ENCODE assay signal across 1 cellular context in genomic region chr17:63445571-63446217, GRCh38.
TF ChIP-seq lines count a peak whose summit lies in the region.

No MANE protein-coding gene starts in this region.

TF ChIP-seq in K562, 482 proteins besides CTCF, POLR2A, EP300 and RAD21 (continued from another document and continues in another):
- TF ChIP-seq, protein P1, sequence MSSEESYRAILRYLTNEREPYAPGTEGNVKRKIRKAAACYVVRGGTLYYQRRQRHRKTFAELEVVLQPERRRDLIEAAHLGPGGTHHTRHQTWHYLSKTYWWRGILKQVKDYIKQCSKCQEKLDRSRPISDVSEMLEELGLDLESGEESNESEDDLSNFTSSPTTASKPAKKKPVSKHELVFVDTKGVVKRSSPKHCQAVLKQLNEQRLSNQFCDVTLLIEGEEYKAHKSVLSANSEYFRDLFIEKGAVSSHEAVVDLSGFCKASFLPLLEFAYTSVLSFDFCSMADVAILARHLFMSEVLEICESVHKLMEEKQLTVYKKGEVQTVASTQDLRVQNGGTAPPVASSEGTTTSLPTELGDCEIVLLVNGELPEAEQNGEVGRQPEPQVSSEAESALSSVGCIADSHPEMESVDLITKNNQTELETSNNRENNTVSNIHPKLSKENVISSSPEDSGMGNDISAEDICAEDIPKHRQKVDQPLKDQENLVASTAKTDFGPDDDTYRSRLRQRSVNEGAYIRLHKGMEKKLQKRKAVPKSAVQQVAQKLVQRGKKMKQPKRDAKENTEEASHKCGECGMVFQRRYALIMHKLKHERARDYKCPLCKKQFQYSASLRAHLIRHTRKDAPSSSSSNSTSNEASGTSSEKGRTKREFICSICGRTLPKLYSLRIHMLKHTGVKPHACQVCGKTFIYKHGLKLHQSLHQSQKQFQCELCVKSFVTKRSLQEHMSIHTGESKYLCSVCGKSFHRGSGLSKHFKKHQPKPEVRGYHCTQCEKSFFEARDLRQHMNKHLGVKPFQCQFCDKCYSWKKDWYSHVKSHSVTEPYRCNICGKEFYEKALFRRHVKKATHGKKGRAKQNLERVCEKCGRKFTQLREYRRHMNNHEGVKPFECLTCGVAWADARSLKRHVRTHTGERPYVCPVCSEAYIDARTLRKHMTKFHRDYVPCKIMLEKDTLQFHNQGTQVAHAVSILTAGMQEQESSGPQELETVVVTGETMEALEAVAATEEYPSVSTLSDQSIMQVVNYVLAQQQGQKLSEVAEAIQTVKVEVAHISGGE (CRISPR knock-in tag; IDR thresholded peaks at IDR 0.05) = peak in 1 of 3 experiments; percentile 49; a peak in 1 of 6 replicates
- TF ChIP-seq BRCA1 (IDR thresholded peaks at IDR 0.05) (no peak), BRCA1 (CRISPR knock-in tag; IDR thresholded peaks at IDR 0.05) (no peak), KLF1 (tag; IDR thresholded peaks at IDR 0.05) (no peak), ZNF24 (IDR thresholded peaks at IDR 0.05) (no peak), TFAP4 (CRISPR knock-in tag; IDR thresholded peaks at IDR 0.05; ENCODE audit: borderline replicate concordance) (peak; percentile 41; the same call in 1 of the 2 replicates), ZNF175 (CRISPR knock-in tag; IDR thresholded peaks at IDR 0.05; ENCODE audit: low read depth) (no peak), YBX1 (IDR thresholded peaks at IDR 0.05) (no peak), SMARCC2 (IDR thresholded peaks at IDR 0.05; ENCODE audit: low read depth) (no peak), BCLAF1 (IDR thresholded peaks at IDR 0.05; ENCODE audit: borderline replicate concordance in 1 of 2, control insufficient read depth in 1 of 2, low read depth in 2 of 2, low read length in 1 of 2) (no peak), SAFB2 (IDR thresholded peaks at IDR 0.05; ENCODE audit: borderline replicate concordance, low read depth, low read length, severe bottlenecking) (no peak), HEY1 (CRISPR knock-in tag; IDR thresholded peaks at IDR 0.05; ENCODE audit: borderline replicate concordance) (no peak), KLF10 (CRISPR knock-in tag; IDR thresholded peaks at IDR 0.05) (no peak), RBBP5 (IDR thresholded peaks at IDR 0.05; ENCODE audit: borderline replicate concordance, insufficient read depth, low read length, poor library complexity, severe bottlenecking) (peak; percentile 24), XRCC4 (IDR thresholded peaks at IDR 0.05; ENCODE audit: extremely low read depth, insufficient read depth, insufficient read length) (no peak), GATAD2A (IDR thresholded peaks at IDR 0.05) (no peak), NFE2 (IDR thresholded peaks at IDR 0.05; ENCODE audit: low read depth) (no peak), GTF2A2 (tag; IDR thresholded peaks at IDR 0.05) (no peak), DMBX1 (CRISPR knock-in tag; IDR thresholded peaks at IDR 0.05; ENCODE audit: borderline replicate concordance) (no peak), NR4A1 (CRISPR knock-in tag; IDR thresholded peaks at IDR 0.05) (no peak), NR4A1 (tag; IDR thresholded peaks at IDR 0.05) (no peak; the same call in 1 of the 2 replicates), ZNF436 (CRISPR knock-in tag; IDR thresholded peaks at IDR 0.05) (no peak), FOXK2 (conservative IDR thresholded peaks at IDR 0.05 in 1 of 2, IDR thresholded peaks at IDR 0.05 in 1 of 2; ENCODE audit: low read depth in 2 of 2) (no peak), SOX6 (IDR thresholded peaks at IDR 0.05) (no peak), ZFX (CRISPR knock-in tag; IDR thresholded peaks at IDR 0.05) (no peak), CCNT2 (IDR thresholded peaks at IDR 0.05; ENCODE audit: borderline replicate concordance, extremely low read depth, insufficient read length, low read depth, low read length) (peak; percentile 29), MED1 (CRISPR knock-in tag; IDR thresholded peaks at IDR 0.05; ENCODE audit: borderline replicate concordance) (0 out of 2 replicates have a peak, but pooled peaks have one; percentile 1), ZKSCAN3 (CRISPR knock-in tag; IDR thresholded peaks at IDR 0.05) (no peak), RBM17 (IDR thresholded peaks at IDR 0.05; ENCODE audit: borderline replicate concordance, low read depth, low read length) (no peak), NUFIP1 (IDR thresholded peaks at IDR 0.05; ENCODE audit: partially characterized antibody) (no peak), NRF1 (conservative IDR thresholded peaks at IDR 0.05 in 1 of 2, IDR thresholded peaks at IDR 0.05 in 1 of 2) (peak; percentile 77 to 80), EWSR1 (IDR thresholded peaks at IDR 0.05; ENCODE audit: borderline replicate concordance, low read depth, partially characterized antibody) (no peak), CSDE1 (IDR thresholded peaks at IDR 0.05) (no peak), ZKSCAN1 (IDR thresholded peaks at IDR 0.05; ENCODE audit: low read depth, low read length) (no peak), KDM5B (IDR thresholded peaks at IDR 0.05; ENCODE audit: insufficient replicate concordance, low read depth, low read length) (no peak)
- TF ChIP-seq, protein P2, sequence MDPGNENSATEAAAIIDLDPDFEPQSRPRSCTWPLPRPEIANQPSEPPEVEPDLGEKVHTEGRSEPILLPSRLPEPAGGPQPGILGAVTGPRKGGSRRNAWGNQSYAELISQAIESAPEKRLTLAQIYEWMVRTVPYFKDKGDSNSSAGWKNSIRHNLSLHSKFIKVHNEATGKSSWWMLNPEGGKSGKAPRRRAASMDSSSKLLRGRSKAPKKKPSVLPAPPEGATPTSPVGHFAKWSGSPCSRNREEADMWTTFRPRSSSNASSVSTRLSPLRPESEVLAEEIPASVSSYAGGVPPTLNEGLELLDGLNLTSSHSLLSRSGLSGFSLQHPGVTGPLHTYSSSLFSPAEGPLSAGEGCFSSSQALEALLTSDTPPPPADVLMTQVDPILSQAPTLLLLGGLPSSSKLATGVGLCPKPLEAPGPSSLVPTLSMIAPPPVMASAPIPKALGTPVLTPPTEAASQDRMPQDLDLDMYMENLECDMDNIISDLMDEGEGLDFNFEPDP (CRISPR knock-in tag; IDR thresholded peaks at IDR 0.05) = no peak
- TF ChIP-seq, protein P3, sequence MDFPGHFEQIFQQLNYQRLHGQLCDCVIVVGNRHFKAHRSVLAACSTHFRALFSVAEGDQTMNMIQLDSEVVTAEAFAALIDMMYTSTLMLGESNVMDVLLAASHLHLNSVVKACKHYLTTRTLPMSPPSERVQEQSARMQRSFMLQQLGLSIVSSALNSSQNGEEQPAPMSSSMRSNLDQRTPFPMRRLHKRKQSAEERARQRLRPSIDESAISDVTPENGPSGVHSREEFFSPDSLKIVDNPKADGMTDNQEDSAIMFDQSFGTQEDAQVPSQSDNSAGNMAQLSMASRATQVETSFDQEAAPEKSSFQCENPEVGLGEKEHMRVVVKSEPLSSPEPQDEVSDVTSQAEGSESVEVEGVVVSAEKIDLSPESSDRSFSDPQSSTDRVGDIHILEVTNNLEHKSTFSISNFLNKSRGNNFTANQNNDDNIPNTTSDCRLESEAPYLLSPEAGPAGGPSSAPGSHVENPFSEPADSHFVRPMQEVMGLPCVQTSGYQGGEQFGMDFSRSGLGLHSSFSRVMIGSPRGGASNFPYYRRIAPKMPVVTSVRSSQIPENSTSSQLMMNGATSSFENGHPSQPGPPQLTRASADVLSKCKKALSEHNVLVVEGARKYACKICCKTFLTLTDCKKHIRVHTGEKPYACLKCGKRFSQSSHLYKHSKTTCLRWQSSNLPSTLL (IDR thresholded peaks at IDR 0.05) = no peak
- TF ChIP-seq, protein P4, sequence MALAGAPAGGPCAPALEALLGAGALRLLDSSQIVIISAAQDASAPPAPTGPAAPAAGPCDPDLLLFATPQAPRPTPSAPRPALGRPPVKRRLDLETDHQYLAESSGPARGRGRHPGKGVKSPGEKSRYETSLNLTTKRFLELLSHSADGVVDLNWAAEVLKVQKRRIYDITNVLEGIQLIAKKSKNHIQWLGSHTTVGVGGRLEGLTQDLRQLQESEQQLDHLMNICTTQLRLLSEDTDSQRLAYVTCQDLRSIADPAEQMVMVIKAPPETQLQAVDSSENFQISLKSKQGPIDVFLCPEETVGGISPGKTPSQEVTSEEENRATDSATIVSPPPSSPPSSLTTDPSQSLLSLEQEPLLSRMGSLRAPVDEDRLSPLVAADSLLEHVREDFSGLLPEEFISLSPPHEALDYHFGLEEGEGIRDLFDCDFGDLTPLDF (CRISPR knock-in tag; IDR thresholded peaks at IDR 0.05) = no peak
- TF ChIP-seq, protein P5, sequence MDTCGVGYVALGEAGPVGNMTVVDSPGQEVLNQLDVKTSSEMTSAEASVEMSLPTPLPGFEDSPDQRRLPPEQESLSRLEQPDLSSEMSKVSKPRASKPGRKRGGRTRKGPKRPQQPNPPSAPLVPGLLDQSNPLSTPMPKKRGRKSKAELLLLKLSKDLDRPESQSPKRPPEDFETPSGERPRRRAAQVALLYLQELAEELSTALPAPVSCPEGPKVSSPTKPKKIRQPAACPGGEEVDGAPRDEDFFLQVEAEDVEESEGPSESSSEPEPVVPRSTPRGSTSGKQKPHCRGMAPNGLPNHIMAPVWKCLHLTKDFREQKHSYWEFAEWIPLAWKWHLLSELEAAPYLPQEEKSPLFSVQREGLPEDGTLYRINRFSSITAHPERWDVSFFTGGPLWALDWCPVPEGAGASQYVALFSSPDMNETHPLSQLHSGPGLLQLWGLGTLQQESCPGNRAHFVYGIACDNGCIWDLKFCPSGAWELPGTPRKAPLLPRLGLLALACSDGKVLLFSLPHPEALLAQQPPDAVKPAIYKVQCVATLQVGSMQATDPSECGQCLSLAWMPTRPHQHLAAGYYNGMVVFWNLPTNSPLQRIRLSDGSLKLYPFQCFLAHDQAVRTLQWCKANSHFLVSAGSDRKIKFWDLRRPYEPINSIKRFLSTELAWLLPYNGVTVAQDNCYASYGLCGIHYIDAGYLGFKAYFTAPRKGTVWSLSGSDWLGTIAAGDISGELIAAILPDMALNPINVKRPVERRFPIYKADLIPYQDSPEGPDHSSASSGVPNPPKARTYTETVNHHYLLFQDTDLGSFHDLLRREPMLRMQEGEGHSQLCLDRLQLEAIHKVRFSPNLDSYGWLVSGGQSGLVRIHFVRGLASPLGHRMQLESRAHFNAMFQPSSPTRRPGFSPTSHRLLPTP (IDR thresholded peaks at IDR 0.05; ENCODE audit: borderline replicate concordance, extremely low read depth, insufficient read length) = no peak
- TF ChIP-seq, protein P6, sequence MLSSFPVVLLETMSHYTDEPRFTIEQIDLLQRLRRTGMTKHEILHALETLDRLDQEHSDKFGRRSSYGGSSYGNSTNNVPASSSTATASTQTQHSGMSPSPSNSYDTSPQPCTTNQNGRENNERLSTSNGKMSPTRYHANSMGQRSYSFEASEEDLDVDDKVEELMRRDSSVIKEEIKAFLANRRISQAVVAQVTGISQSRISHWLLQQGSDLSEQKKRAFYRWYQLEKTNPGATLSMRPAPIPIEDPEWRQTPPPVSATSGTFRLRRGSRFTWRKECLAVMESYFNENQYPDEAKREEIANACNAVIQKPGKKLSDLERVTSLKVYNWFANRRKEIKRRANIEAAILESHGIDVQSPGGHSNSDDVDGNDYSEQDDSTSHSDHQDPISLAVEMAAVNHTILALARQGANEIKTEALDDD (IDR thresholded peaks at IDR 0.05) = no peak
- TF ChIP-seq, protein P7, sequence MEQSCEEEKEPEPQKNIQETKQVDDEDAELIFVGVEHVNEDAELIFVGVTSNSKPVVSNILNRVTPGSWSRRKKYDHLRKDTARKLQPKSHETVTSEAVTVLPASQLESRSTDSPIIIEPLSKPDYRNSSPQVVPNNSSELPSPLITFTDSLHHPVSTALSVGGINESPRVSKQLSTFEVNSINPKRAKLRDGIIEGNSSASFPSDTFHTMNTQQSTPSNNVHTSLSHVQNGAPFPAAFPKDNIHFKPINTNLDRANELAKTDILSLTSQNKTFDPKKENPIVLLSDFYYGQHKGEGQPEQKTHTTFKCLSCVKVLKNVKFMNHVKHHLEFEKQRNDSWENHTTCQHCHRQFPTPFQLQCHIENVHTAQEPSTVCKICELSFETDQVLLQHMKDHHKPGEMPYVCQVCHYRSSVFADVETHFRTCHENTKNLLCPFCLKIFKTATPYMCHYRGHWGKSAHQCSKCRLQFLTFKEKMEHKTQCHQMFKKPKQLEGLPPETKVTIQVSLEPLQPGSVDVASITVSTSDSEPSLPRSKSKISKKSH (CRISPR knock-in tag; IDR thresholded peaks at IDR 0.05) = no peak
- TF ChIP-seq, protein P8, sequence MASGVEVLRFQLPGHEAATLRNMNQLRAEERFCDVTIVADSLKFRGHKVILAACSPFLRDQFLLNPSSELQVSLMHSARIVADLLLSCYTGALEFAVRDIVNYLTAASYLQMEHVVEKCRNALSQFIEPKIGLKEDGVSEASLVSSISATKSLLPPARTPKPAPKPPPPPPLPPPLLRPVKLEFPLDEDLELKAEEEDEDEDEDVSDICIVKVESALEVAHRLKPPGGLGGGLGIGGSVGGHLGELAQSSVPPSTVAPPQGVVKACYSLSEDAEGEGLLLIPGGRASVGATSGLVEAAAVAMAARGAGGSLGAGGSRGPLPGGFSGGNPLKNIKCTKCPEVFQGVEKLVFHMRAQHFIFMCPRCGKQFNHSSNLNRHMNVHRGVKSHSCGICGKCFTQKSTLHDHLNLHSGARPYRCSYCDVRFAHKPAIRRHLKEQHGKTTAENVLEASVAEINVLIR (CRISPR knock-in tag; IDR thresholded peaks at IDR 0.05) = no peak
- TF ChIP-seq, protein P9, sequence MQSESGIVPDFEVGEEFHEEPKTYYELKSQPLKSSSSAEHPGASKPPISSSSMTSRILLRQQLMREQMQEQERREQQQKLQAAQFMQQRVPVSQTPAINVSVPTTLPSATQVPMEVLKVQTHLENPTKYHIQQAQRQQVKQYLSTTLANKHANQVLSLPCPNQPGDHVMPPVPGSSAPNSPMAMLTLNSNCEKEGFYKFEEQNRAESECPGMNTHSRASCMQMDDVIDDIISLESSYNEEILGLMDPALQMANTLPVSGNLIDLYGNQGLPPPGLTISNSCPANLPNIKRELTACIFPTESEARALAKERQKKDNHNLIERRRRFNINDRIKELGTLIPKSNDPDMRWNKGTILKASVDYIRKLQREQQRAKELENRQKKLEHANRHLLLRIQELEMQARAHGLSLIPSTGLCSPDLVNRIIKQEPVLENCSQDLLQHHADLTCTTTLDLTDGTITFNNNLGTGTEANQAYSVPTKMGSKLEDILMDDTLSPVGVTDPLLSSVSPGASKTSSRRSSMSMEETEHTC (IDR thresholded peaks at IDR 0.05) = no peak
